8 cellular contexts compared by ENCODE assay signal in the genomic region with DNA sequence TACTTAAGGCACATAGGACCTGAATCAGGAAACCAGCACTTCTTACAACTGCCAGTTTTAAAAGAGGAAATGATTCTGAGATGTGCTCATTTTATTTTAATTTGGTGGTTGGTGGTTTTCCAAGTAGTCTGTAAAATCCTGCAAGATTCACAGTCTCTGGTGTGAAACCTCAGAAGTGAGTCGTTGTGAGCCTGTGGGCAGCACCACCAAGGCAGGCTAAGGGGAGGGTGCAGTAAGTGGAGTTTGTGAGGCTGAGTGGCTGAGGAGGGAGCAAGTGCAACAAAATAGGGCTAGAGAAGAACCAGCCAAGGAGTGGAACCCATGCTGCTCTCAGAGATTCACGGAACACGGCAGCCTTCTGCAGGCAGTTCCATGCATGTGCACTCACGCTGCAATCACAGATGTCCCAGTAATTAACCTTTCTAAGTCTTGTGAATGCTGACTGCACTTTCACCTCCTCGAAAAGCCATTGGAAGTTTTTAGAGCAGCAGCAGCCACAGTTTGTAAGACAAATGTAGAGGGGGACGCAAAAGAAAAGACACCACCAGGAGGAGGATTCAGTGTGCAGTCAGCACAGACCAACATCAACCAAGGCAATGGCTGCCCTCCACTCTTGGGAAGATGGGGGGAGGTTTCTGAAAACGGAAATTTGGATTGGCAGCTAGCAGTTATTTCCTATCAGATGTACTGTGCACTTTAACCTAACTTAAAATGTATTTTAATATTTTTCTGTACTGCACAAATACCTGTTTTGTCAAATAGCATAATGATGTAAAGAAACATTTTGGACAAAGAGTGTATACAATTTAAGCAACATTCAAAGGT. TPM values are rescaled to one million over a fixed set of nuclear protein-coding genes. Genes with fewer than 3 reads are reported as not detected.
DNase-seq lines count a peak whose midpoint lies in the region; ATAC-seq and TF ChIP-seq lines count a peak whose summit lies in the region.

No MANE protein-coding gene starts in this region.

- no peak for TF ChIP-seq CTCF in CD4-positive, alpha-beta T cell (IDR thresholded peaks at IDR 0.05)
- no peak for TF ChIP-seq CTCF in gastroesophageal sphincter (IDR thresholded peaks at IDR 0.05)
- no peak for TF ChIP-seq CTCF in uterus (IDR thresholded peaks at IDR 0.05)

- H3K27me3 ChIP-seq in CD4-positive, alpha-beta T cell (ENCODE audit: control insufficient read depth, insufficient read depth, low read length) = no peaks in the 10 kb centered on the region
- H3K27me3 ChIP-seq in gastroesophageal sphincter (no peaks in the 10 kb centered on the region), uterus (no peaks in the 10 kb centered on the region)

- peak; percentile 91 for ATAC-seq in CD4-positive, alpha-beta T cell (ENCODE audit: poor library complexity)
- peak; percentile 55 for ATAC-seq in GM19468 (IDR thresholded peaks at IDR 0.05; ENCODE audit: extremely low read depth, unreplicated experiment)
- ATAC-seq in HG03575 (IDR thresholded peaks at IDR 0.05; ENCODE audit: extremely low read depth, insufficient number of reproducible peaks, low FRiP score, unreplicated experiment) = peak; percentile 78
- ATAC-seq in gastroesophageal sphincter = peak; percentile 46
- no peak for ATAC-seq in GM18873 (IDR thresholded peaks at IDR 0.05; ENCODE audit: low FRiP score, unreplicated experiment)

- 46 to 71% methylated on average over 3 to 7 of the region's 7 CpGs for WGBS in gastroesophageal sphincter (ENCODE audit: low coverage in 1 of 2), 2 donors

- H3K9me3 ChIP-seq in CD4-positive, alpha-beta T cell (ENCODE audit: control insufficient read depth, low read length) = no peaks in the 10 kb centered on the region
- no peaks in the 10 kb centered on the region for H3K9me3 ChIP-seq in gastroesophageal sphincter
- no peaks in the 10 kb centered on the region for H3K9me3 ChIP-seq in uterus

- peaks cover 0 to 3% (median 0%) of the 10 kb centered on the region in 3 donors for H3K4me1 ChIP-seq in gastroesophageal sphincter
- no peaks in the 10 kb centered on the region for H3K4me1 ChIP-seq in uterus

- peaks cover 32% of the 10 kb centered on the region for H3K4me1 Mint-ChIP-seq in CD4-positive, alpha-beta T cell (ENCODE audit: low read depth)

- peak; percentile 1 to 35 (median 16) for DNase-seq in CD4-positive, alpha-beta T cell
- peak; percentile 13 for DNase-seq in activated CD4-positive, alpha-beta T cell treated with anti-CD3 and anti-CD28 coated beads, Interleukin-2, amount 50 U/mL, for 1 hour
- DNase-seq in stimulated activated CD8-positive, alpha-beta memory T cell treated with anti-CD3 and anti-CD28 coated beads, Interleukin-7, amount 100 ng/mL, for 4 hours (ENCODE audit: low read depth in 2 of 2) = peak; percentile 50 to 57
- DNase-seq in uterus = no peak

- TF ChIP-seq POLR2A in gastroesophageal sphincter (IDR thresholded peaks at IDR 0.05) (no peak), uterus (IDR thresholded peaks at IDR 0.05) (no peak)

- TF ChIP-seq EP300 in gastroesophageal sphincter (IDR thresholded peaks at IDR 0.05) = no peak

- H3K27ac ChIP-seq in CD4-positive, alpha-beta T cell (ENCODE audit: low read depth, low read length) = no peak overlapping the region
- H3K27ac ChIP-seq in gastroesophageal sphincter = no peak overlapping the region
- no peak overlapping the region for H3K27ac ChIP-seq in uterus

- POLR2A ChIA-PET in CD4-positive, alpha-beta T cell (lab: Charles Lee) = interaction anchor here (0.7 kb wide), 1 partner anchor 23 kb away, joined by 4 read pairs; no protein-coding TSS in a partner anchor

- peaks cover 22% of the 10 kb centered on the region for H3K36me3 Mint-ChIP-seq in CD4-positive, alpha-beta T cell (ENCODE audit: low read depth)

- H3K36me3 ChIP-seq in gastroesophageal sphincter (peaks cover 4 to 55% of the 10 kb centered on the region in 2 donors), uterus (no peaks in the 10 kb centered on the region)

- CTCF ChIA-PET in CD4-positive, alpha-beta T cell (lab: Charles Lee) = no interaction called here

- H3K9me3 Mint-ChIP-seq in CD4-positive, alpha-beta T cell = no peaks in the 10 kb centered on the region

- H3K4me3 ChIP-seq in gastroesophageal sphincter (no peak overlapping the region), uterus (no peak overlapping the region)

- H3K4me3 Mint-ChIP-seq in CD4-positive, alpha-beta T cell = peak overlapping the region; percentile 12

- intact Hi-C loops in CD4-positive, alpha-beta T cell (cut with DNase I, micrococcal nuclease) = loop anchor here in 1 of 2 experiments (1.0 kb wide), 1 partner anchor 44 kb away; no protein-coding TSS in a partner anchor
- intact Hi-C loops in uterus (cut with DNase I; ENCODE audit: low total_unique reads) = no loop called here

- peak overlapping the region; percentile 68 for H3K27ac Mint-ChIP-seq in CD4-positive, alpha-beta T cell

- H3K27me3 Mint-ChIP-seq in CD4-positive, alpha-beta T cell = no peaks in the 10 kb centered on the region

RNA-seq across cellular contexts. Expression of gene ESD, which starts 44.9 kb away (rescaled TPM):
- total RNA-seq in CD4-positive, alpha-beta T cell = 10 to 100 TPM; 30.8 to 34.1 TPM
- total RNA-seq in gastroesophageal sphincter = 100 to 1,000 TPM; 136 to 186 (median 166) TPM
- total RNA-seq in uterus = 100 to 1,000 TPM in 3 of 4 donors, 10 to 100 TPM in 1; 74.3 to 144 (median 124) TPM

Comparison
In these comparisons a context has a peak if more than half of its experiments do, and no peak if none do; other contexts are left out.
1. DNase-seq: peak in CD4-positive, alpha-beta T cell (10 of 10), activated CD4-positive, alpha-beta T cell treated with anti-CD3 and anti-CD28 coated beads, Interleukin-2, amount 50 U/mL, for 1 hour (single experiment) and stimulated activated CD8-positive, alpha-beta memory T cell treated with anti-CD3 and anti-CD28 coated beads, Interleukin-7, amount 100 ng/mL, for 4 hours (2 of 2); none in uterus (0 of 2).